In the genomic region with DNA sequence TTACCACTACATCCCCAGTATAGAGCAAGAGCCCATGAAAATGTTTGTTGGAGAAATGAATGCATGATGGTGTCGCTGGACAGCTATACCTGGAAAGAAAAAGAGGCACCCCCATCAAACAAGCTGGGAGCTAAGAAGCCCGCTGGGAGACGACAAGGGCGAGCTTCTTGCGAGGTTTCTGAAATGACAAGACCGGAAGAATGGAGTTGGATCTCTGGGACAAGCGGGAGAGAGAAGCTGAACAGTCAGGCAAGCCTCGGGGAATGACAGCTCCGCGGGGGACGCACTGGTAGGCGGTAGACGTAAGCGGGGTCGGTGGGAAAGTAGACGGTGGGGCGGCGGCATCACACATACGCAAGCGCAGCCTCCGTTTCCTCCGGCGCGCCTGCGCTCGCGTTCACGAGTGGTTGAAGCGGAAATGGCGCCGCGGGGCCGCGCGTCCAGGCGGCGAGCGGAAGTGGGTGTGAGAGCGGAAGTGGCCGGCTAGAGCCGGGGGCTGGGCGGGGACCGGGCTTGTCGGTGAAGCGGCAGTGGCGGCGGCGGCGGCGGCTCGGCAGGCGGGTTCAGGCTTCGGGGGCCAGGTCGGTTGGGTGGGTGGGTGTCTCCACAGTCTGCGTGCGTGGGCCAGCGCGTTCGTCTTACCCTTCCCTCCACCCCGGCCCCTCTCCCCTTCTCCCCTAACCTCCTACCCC, we compare ENCODE assay signal across 8 cellular contexts. TPM values are rescaled to one million over a fixed set of nuclear protein-coding genes. Genes with fewer than 3 reads are reported as not detected.
DNase-seq lines count a peak whose midpoint lies in the region; ATAC-seq, FAIRE-seq and TF ChIP-seq lines count a peak whose summit lies in the region.

A gene (plus strand): TSS at position 516 of the 692 bp plus-strand sequence. CDS start 282 bp downstream, outside the sequence.

- DNase-seq in AG09319 (ENCODE audit: extremely low read depth, low read depth) (peak; percentile 78), NCI-H460 (ENCODE audit: extremely low read depth, low read depth) (peak; percentile 86), cerebellar cortex (ENCODE audit: low spot score) (peak; percentile 94)
- peak; percentile 97 for DNase-seq in activated CD4-positive, CD25-positive, alpha-beta regulatory T cell treated with anti-CD3 and anti-CD28 coated beads, Interleukin-2, amount 50 U/mL, for 72 hours
- DNase-seq in stimulated activated CD4-positive, alpha-beta T cell treated with anti-CD3 and anti-CD28 coated beads, Interleukin-12 subunit alpha, Interleukin-12 subunit beta, amount 100 ng/mL, for 24 hours (ENCODE audit: low read depth in 2 of 2) = peak; percentile 90

- no peak for TF ChIP-seq CTCF in AG09319 (IDR thresholded peaks at IDR 0.05; ENCODE audit: low read depth, low read length)

- ATAC-seq in GM19035 (IDR thresholded peaks at IDR 0.05; ENCODE audit: unreplicated experiment) (peak; percentile 70), HG03342 (IDR thresholded peaks at IDR 0.05; ENCODE audit: unreplicated experiment) (peak; percentile 70)

- FAIRE-seq in islet of Langerhans (lab: Jason Lieb, UNC) = peak; percentile 24

RNA-seq across cellular contexts. Expression of the gene that starts here (rescaled TPM):
- total RNA-seq in NCI-H460 (2014; rRNA removed; shearing (Covaris generic)) = 231 and 247 TPM in 2 replicates
- 218 and 227 TPM in 2 replicates for polyA plus RNA-seq in NCI-H460 (2014; cell fraction: nucleus; rRNA removed)

Comparison
In these comparisons a context has a peak if more than half of its experiments do, and no peak if none do; other contexts are left out.
1. Peak in every context shown above with its lines: DNase-seq and ATAC-seq.